ENCODE assay signal across 25 cellular contexts in the genomic region with DNA sequence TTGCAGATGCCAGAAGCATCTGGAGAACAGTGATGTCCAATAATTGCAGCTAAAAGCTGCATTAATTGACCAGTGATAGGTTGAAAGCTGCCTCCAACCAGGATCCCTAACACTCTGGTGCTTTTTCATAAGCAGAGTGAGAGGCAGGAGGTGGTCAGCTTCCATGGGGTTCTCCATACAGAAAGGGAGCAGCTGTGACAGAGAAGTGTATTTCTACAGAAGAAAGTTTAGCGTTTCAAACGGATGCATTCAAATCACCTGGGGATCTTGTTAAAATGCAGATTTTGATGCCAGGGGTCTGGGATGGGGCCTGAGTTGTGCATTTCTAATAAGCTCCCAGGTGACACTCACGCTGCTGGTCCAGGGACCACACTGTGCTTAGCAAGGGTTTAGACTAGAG.
"Had no signal": no experiment of that assay in that cellular context is flagged by ENCODE, and none has a peak within 500 bp of the region (broad histone marks: within the 10 kb centered on the region; RNA-seq: fewer than 3 reads in every experiment).

No MANE protein-coding gene starts in this region.

- DNase-seq: activated CD4-positive, alpha-beta memory T cell treated with anti-CD3 and anti-CD28 coated beads for 36 hours; activated CD4-positive, alpha-beta T cell treated with anti-CD3 and anti-CD28 coated beads, Interleukin-2, amount 10 ng/mL, durations not matched to agents 7 days and 5 days; activated CD4-positive, CD25-positive, alpha-beta regulatory T cell; activated CD8-positive, alpha-beta memory T cell treated with anti-CD3 and anti-CD28 coated beads for 24 hours; activated gamma-delta T cell; activated naive CD4-positive, alpha-beta T cell treated with anti-CD3 and anti-CD28 coated beads for 36 hours; activated naive CD8-positive, alpha-beta T cell treated with anti-CD3 and anti-CD28 coated beads for 36 hours; activated T-cell treated with anti-CD3 and anti-CD28 coated beads for 4 hours; activated T-cell treated with anti-CD3 and anti-CD28 coated beads, Interleukin-2, amount 50 U/mL, for 48 hours; adrenal gland; anterior cingulate cortex; Karpas-422; MM.1S; NCI-H1105; NCI-H1436; NCI-H1694 treated with DMSO at 0.1 percent for 48 hours; NCI-H2029 treated with DMSO at 0.1 percent for 48 hours; NCI-H446; Peyer's patch; Right ventricle myocardium superior; SJCRH30 had no signal

- H3K4me3 ChIP-seq: adrenal gland, Peyer's patch, SJCRH30 had no signal

- H3K27me3 ChIP-seq: adrenal gland, Peyer's patch, SJCRH30 had no signal

- ATAC-seq: activated T-helper 17 cell treated with anti-CD3 and anti-CD28 coated beads, Interleukin-2, amount 50 U/mL, for 72 hours; SK-N-SH treated with all-trans-retinoic acid at 6 μM for 48 hours had no signal

- H3K9me3 Mint-ChIP-seq: activated CD4-positive, alpha-beta memory T cell treated with anti-CD3 and anti-CD28 coated beads for 36 hours; activated CD4-positive, alpha-beta T cell treated with anti-CD3 and anti-CD28 coated beads, Interleukin-2, amount 10 ng/mL, durations not matched to agents 7 days and 5 days; activated naive CD4-positive, alpha-beta T cell treated with anti-CD3 and anti-CD28 coated beads for 36 hours; activated naive CD8-positive, alpha-beta T cell treated with anti-CD3 and anti-CD28 coated beads for 36 hours; activated T-helper 17 cell treated with anti-CD3 and anti-CD28 coated beads, Interleukin-2, amount 50 U/mL, for 72 hours; T-helper 1 cell treated with Interleukin-12 subunit alpha and Interleukin-12 subunit beta and Interleukin-4 antibody, amounts not matched to agents 30 μg/mL and 1 μg/mL, for 36 hours had no signal

- H3K27me3 Mint-ChIP-seq: activated naive CD8-positive, alpha-beta T cell treated with anti-CD3 and anti-CD28 coated beads for 36 hours had no signal

- H3K36me3 ChIP-seq: adrenal gland, Peyer's patch, SJCRH30 had no signal

- H3K4me3 Mint-ChIP-seq: activated CD4-positive, alpha-beta memory T cell treated with anti-CD3 and anti-CD28 coated beads for 36 hours; activated CD4-positive, alpha-beta T cell treated with anti-CD3 and anti-CD28 coated beads, Interleukin-2, amount 10 ng/mL, durations not matched to agents 7 days and 5 days; activated naive CD4-positive, alpha-beta T cell treated with anti-CD3 and anti-CD28 coated beads for 36 hours; activated naive CD8-positive, alpha-beta T cell treated with anti-CD3 and anti-CD28 coated beads for 36 hours; activated T-helper 17 cell treated with anti-CD3 and anti-CD28 coated beads, Interleukin-2, amount 50 U/mL, for 72 hours; T-helper 1 cell treated with Interleukin-12 subunit alpha and Interleukin-12 subunit beta and Interleukin-4 antibody, amounts not matched to agents 30 μg/mL and 1 μg/mL, for 36 hours had no signal

- H3K4me1 Mint-ChIP-seq: activated naive CD8-positive, alpha-beta T cell treated with anti-CD3 and anti-CD28 coated beads for 36 hours; activated T-helper 17 cell treated with anti-CD3 and anti-CD28 coated beads, Interleukin-2, amount 50 U/mL, for 72 hours had no signal

- H3K36me3 Mint-ChIP-seq: activated CD4-positive, alpha-beta memory T cell treated with anti-CD3 and anti-CD28 coated beads for 36 hours; activated naive CD8-positive, alpha-beta T cell treated with anti-CD3 and anti-CD28 coated beads for 36 hours had no signal

- H3K27ac ChIP-seq: adrenal gland, Peyer's patch, RWPE1, SJCRH30 had no signal

- H3K4me1 ChIP-seq: adrenal gland, Peyer's patch had no signal

- H3K9me3 ChIP-seq: adrenal gland, Peyer's patch, SJCRH30 had no signal

- H3K27ac Mint-ChIP-seq: activated CD4-positive, alpha-beta memory T cell treated with anti-CD3 and anti-CD28 coated beads for 36 hours; activated CD4-positive, alpha-beta T cell treated with anti-CD3 and anti-CD28 coated beads, Interleukin-2, amount 10 ng/mL, durations not matched to agents 7 days and 5 days; activated naive CD4-positive, alpha-beta T cell treated with anti-CD3 and anti-CD28 coated beads for 36 hours; activated naive CD8-positive, alpha-beta T cell treated with anti-CD3 and anti-CD28 coated beads for 36 hours; activated T-helper 17 cell treated with anti-CD3 and anti-CD28 coated beads, Interleukin-2, amount 50 U/mL, for 72 hours; T-helper 1 cell treated with Interleukin-12 subunit alpha and Interleukin-12 subunit beta and Interleukin-4 antibody, amounts not matched to agents 30 μg/mL and 1 μg/mL, for 36 hours had no signal
